28 cellular contexts compared by ENCODE assay signal in the genomic region with DNA sequence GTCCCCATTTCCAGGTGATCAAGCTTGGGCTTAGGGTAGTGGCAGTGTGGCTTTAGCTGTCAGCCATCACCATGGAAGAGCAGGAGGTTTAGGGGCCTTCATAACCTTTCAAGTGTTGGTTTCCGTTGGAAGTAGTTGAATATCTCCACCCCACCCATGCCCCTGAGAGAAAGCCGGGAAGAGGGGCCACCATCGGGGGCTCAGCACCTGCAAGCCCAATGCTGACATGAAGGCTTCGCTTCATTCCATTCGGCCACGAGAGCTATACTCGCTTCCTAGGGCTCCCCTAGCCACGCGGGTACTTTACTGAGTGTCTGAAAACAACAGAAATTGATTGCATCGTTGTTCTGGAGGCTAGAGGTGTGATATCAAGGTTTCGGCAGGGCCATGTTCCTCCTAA.
"Had no signal": no experiment of that assay in that cellular context is flagged by ENCODE, and none has a peak within 500 bp of the region (broad histone marks: within the 10 kb centered on the region; RNA-seq: fewer than 3 reads in every experiment).

No MANE protein-coding gene starts in this region.

- H3K4me3 Mint-ChIP-seq: activated CD4-positive, alpha-beta memory T cell treated with anti-CD3 and anti-CD28 coated beads, Interleukin-2, amount 10 ng/mL, durations not matched to agents 7 days and 5 days; activated CD4-positive, alpha-beta T cell treated with anti-CD3 and anti-CD28 coated beads for 36 hours; activated naive CD4-positive, alpha-beta T cell treated with anti-CD3 and anti-CD28 coated beads for 36 hours; activated naive CD8-positive, alpha-beta T cell; activated T-helper 17 cell treated with anti-CD3 and anti-CD28 coated beads, Interleukin-2, amount 50 U/mL, for 72 hours; brain; T-helper 17 cell had no signal

- ATAC-seq: activated CD4-positive, alpha-beta T cell treated with anti-CD3 and anti-CD28 coated beads for 36 hours; activated T-helper 17 cell treated with anti-CD3 and anti-CD28 coated beads, Interleukin-2, amount 50 U/mL, for 72 hours; SK-N-SH treated with all-trans-retinoic acid at 6 μM for 48 hours; T-helper 17 cell had no signal

- H3K27me3 Mint-ChIP-seq: activated CD4-positive, alpha-beta memory T cell treated with anti-CD3 and anti-CD28 coated beads, Interleukin-2, amount 10 ng/mL, durations not matched to agents 7 days and 5 days; activated CD4-positive, alpha-beta T cell treated with anti-CD3 and anti-CD28 coated beads for 36 hours; activated naive CD8-positive, alpha-beta T cell; activated T-helper 17 cell treated with anti-CD3 and anti-CD28 coated beads, Interleukin-2, amount 50 U/mL, for 72 hours; T-helper 17 cell had no signal

- DNase-seq: activated CD4-positive, alpha-beta memory T cell treated with anti-CD3 and anti-CD28 coated beads, Interleukin-2, amount 10 ng/mL, durations not matched to agents 7 days and 5 days; activated CD4-positive, alpha-beta T cell treated with anti-CD3 and anti-CD28 coated beads for 36 hours; activated CD4-positive, alpha-beta T cell treated with anti-CD3 and anti-CD28 coated beads, Interleukin-2, amount 50 U/mL, for 1 hour; activated gamma-delta T cell; activated naive CD4-positive, alpha-beta T cell treated with anti-CD3 and anti-CD28 coated beads for 36 hours; activated T-cell treated with anti-CD3 and anti-CD28 coated beads for 4 hours; activated T-cell treated with anti-CD3 and anti-CD28 coated beads, Interleukin-2, amount 50 U/mL, for 48 hours; amygdala; Kasumi-1; NCI-H1092; NCI-H1417; NCI-H1694 treated with DMSO at 0.1 percent for 48 hours; NCI-H2029 treated with DMSO at 0.1 percent for 48 hours; NCI-H510A treated with DMSO at 0.1 percent for 48 hours; NCI-H69; NK-92 treated with Interleukin-12 subunit alpha and Interleukin-12 subunit beta, amount 100 ng/mL, for 24 hours; Peyer's patch; SHP77; T-helper 17 cell; T1000; WERI-Rb-1 had no signal

- H3K9me3 ChIP-seq: Peyer's patch, SJSA1 had no signal

- H3K9me3 Mint-ChIP-seq: activated CD4-positive, alpha-beta memory T cell treated with anti-CD3 and anti-CD28 coated beads, Interleukin-2, amount 10 ng/mL, durations not matched to agents 7 days and 5 days; activated naive CD4-positive, alpha-beta T cell treated with anti-CD3 and anti-CD28 coated beads for 36 hours; activated T-helper 17 cell treated with anti-CD3 and anti-CD28 coated beads, Interleukin-2, amount 50 U/mL, for 72 hours had no signal

- H3K27me3 ChIP-seq: cardiac muscle cell, Peyer's patch, SJSA1 had no signal

- H3K4me3 ChIP-seq: cardiac muscle cell, Peyer's patch, SJSA1 had no signal

- H3K27ac ChIP-seq: cardiac muscle cell, Peyer's patch, RWPE1, SJSA1, WERI-Rb-1 had no signal

- H3K36me3 ChIP-seq: cardiac muscle cell, Peyer's patch, SJSA1, WERI-Rb-1 had no signal

- H3K27ac Mint-ChIP-seq: activated CD4-positive, alpha-beta memory T cell treated with anti-CD3 and anti-CD28 coated beads, Interleukin-2, amount 10 ng/mL, durations not matched to agents 7 days and 5 days; activated CD4-positive, alpha-beta T cell treated with anti-CD3 and anti-CD28 coated beads for 36 hours; activated naive CD4-positive, alpha-beta T cell treated with anti-CD3 and anti-CD28 coated beads for 36 hours; activated naive CD8-positive, alpha-beta T cell; activated T-helper 17 cell treated with anti-CD3 and anti-CD28 coated beads, Interleukin-2, amount 50 U/mL, for 72 hours; T-helper 17 cell had no signal

- H3K4me1 Mint-ChIP-seq: activated CD4-positive, alpha-beta memory T cell treated with anti-CD3 and anti-CD28 coated beads, Interleukin-2, amount 10 ng/mL, durations not matched to agents 7 days and 5 days had no signal

- H3K36me3 Mint-ChIP-seq: brain had no signal

- H3K4me1 ChIP-seq: Peyer's patch had no signal
